Comparison of ENCODE assay signal across 8 cellular contexts in genomic region chr19:3626473-3627350, GRCh38. TPM values are rescaled to one million over a fixed set of nuclear protein-coding genes. Genes with fewer than 3 reads are reported as not detected.
DNase-seq lines count a peak whose midpoint lies in the region; ATAC-seq and FAIRE-seq lines count a peak whose summit lies in the region.

Gene CACTIN (minus strand): TSS chr19:3626790. CDS start chr19:3626762, 28 bp downstream.

- H3K27ac ChIP-seq in KOPT-K1 (ENCODE audit: low read depth, low read length, poor library complexity, severe bottlenecking) (peak within 1 kb of the TSS; percentile 89), muscle layer of colon (ENCODE audit: low read depth, low read length) (peak within 1 kb of the TSS; percentile 78)

- DNase-seq in DMS153 (lab: John Stamatoyannopoulos, UW) (peak; percentile 97), RCC 7860 (ENCODE audit: low spot score) (peak; percentile 95)
- peak; percentile 99 to 100 for DNase-seq in activated T-cell treated with anti-CD3 and anti-CD28 coated beads, Interleukin-2, amount 50 U/mL, for 72 hours
- peak; percentile 97 for DNase-seq in stimulated activated CD8-positive, alpha-beta memory T cell treated with anti-CD3 and anti-CD28 coated beads, Interleukin-7, amount 100 ng/mL, for 24 hours (ENCODE audit: low read depth)

- no peaks in the 10 kb centered on the region for H3K27me3 ChIP-seq in muscle layer of colon (ENCODE audit: control insufficient read depth in 1 of 2, insufficient read depth in 2 of 2, low read length in 2 of 2)

- H3K9me3 ChIP-seq in KOPT-K1 (ENCODE audit: insufficient read depth, low read length, poor library complexity, severe bottlenecking) (no peaks in the 10 kb centered on the region), muscle layer of colon (ENCODE audit: low read length) (no peaks in the 10 kb centered on the region)

- H3K36me3 ChIP-seq in KOPT-K1 (ENCODE audit: insufficient read depth, low read length) (peaks cover 20% of the 10 kb centered on the region), muscle layer of colon (ENCODE audit: insufficient read depth, low read length) (peaks cover 15% of the 10 kb centered on the region)

- peak; percentile 91 for FAIRE-seq in RCC 7860 (lab: Jason Lieb, UNC)

- peaks cover 17% of the 10 kb centered on the region for H3K4me1 ChIP-seq in muscle layer of colon (ENCODE audit: insufficient read depth, low read length)

- peak; percentile 83 for ATAC-seq in GM21723 (IDR thresholded peaks at IDR 0.05; ENCODE audit: unreplicated experiment)
- ATAC-seq in activated T-cell treated with anti-CD3 and anti-CD28 coated beads, Interleukin-2, amount 50 U/mL, for 72 hours (replicated peaks in 1 of 2) = peak; percentile 95
- peak; percentile 98 for ATAC-seq in esophagus mucosa

- H3K4me3 Mint-ChIP-seq in activated T-cell treated with anti-CD3 and anti-CD28 coated beads, Interleukin-2, amount 50 U/mL, for 72 hours = peak within 1 kb of the TSS; percentile 89 to 99

- peak within 1 kb of the TSS; percentile 79 for H3K9ac ChIP-seq in muscle layer of colon (ENCODE audit: low read length)

- H3K27me3 Mint-ChIP-seq in activated T-cell treated with anti-CD3 and anti-CD28 coated beads, Interleukin-2, amount 50 U/mL, for 72 hours (ENCODE audit: low read depth) = no peaks in the 10 kb centered on the region

- H3K4me1 Mint-ChIP-seq in activated T-cell treated with anti-CD3 and anti-CD28 coated beads, Interleukin-2, amount 50 U/mL, for 72 hours (ENCODE audit: low read depth) = peaks cover 35% of the 10 kb centered on the region

- H3K4me3 ChIP-seq in muscle layer of colon (ENCODE audit: low read depth in 1 of 2, low read length in 2 of 2) = peak within 1 kb of the TSS; percentile 92 to 94

- no peaks in the 10 kb centered on the region for H3K9me3 Mint-ChIP-seq in activated T-cell treated with anti-CD3 and anti-CD28 coated beads, Interleukin-2, amount 50 U/mL, for 72 hours

- H3K27ac Mint-ChIP-seq in activated T-cell treated with anti-CD3 and anti-CD28 coated beads, Interleukin-2, amount 50 U/mL, for 72 hours = peak within 1 kb of the TSS; percentile 93

- peaks cover 2 to 5% of the 10 kb centered on the region in 2 donors for H3K36me3 Mint-ChIP-seq in activated T-cell treated with anti-CD3 and anti-CD28 coated beads, Interleukin-2, amount 50 U/mL, for 72 hours (ENCODE audit: insufficient read depth in 2 of 2)

RNA-seq across cellular contexts. Expression of gene CACTIN, which starts in this region (rescaled TPM):
- 10 to 100 TPM; 24.4 to 31.2 TPM for total RNA-seq in activated T-cell treated with anti-CD3 and anti-CD28 coated beads, Interleukin-2, amount 50 U/mL, for 72 hours
- 10.5 TPM for total RNA-seq in esophagus mucosa

Comparison
In these comparisons a context has a peak if more than half of its experiments do, and no peak if none do; other contexts are left out.
1. Peak in every context shown above with its lines: DNase-seq, ATAC-seq, H3K4me3 ChIP-seq and H3K27ac ChIP-seq.